Comparison of ENCODE assay signal across 8 cellular contexts in the genomic region with DNA sequence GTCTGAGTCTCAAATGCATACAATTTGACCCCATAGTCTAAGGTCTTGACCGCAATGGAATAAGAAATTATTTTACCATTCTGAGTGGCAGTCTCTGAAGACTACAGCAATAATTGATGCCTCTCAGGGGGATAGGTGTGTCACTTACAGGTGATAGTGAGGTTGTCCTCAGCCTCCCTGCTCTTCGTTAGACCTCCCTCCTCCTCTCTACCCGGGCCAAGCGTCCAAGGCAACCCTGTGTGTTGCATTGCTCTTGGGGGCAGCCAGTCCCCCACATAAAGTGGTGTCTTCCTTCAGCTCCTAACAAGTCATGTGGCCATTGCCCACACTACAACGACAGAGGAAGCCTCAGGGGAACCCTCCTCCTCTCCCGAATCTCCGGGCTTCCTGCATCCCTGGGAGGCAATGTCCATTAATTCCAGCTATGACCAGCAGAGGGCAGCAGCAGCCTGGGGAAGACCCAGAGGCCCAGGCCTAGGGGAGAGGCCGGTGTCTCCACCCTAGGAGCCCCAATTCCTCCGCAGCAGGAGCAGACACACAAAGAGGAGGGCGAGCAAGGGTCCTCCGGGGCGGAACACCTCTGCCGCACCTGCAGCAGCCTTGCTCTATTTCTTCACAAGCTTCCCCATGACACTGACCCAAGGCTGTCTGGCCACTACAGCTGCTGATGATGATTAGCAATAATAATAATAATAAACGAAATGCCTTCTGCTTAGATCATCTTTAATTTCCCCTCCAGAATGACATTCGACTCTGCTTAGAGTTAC.
A peak's percentile ranks its signal among the peaks of the same experiment; 100 is the strongest.
DNase-seq lines count a peak whose midpoint lies in the region; ATAC-seq and TF ChIP-seq lines count a peak whose summit lies in the region.

No MANE protein-coding gene starts in this region.

- H3K36me3 ChIP-seq in CD8-positive, alpha-beta memory T cell (ENCODE audit: insufficient read depth, low read length), result no peaks in the 10 kb centered on the region
- no peaks in the 10 kb centered on the region for H3K36me3 ChIP-seq in right atrium auricular region
- no peaks in the 10 kb centered on the region for H3K36me3 ChIP-seq in sigmoid colon

- peak; percentile 90 for TF ChIP-seq RAD21 in Ishikawa (IDR thresholded peaks at IDR 0.05; ENCODE audit: low read depth)

- no peaks in the 10 kb centered on the region for H3K9me3 ChIP-seq in CD8-positive, alpha-beta memory T cell (ENCODE audit: low read length)
- H3K9me3 ChIP-seq in right atrium auricular region, result no peaks in the 10 kb centered on the region
- H3K9me3 ChIP-seq in sigmoid colon, result no peaks in the 10 kb centered on the region

- H3K27ac ChIP-seq in CD8-positive, alpha-beta memory T cell (ENCODE audit: low read depth, low read length), result no peak overlapping the region
- no peak overlapping the region for H3K27ac ChIP-seq in right atrium auricular region
- no peak overlapping the region for H3K27ac ChIP-seq in sigmoid colon

- H3K27me3 ChIP-seq in CD8-positive, alpha-beta memory T cell (ENCODE audit: insufficient read depth, low read length, poor library complexity, severe bottlenecking), result no peaks in the 10 kb centered on the region
- H3K27me3 ChIP-seq in right atrium auricular region, result no peaks in the 10 kb centered on the region
- H3K27me3 ChIP-seq in sigmoid colon, result peaks cover 0 to 18% (median 0%) of the 10 kb centered on the region in 3 donors

- peak; percentile 70 for ATAC-seq in GM19463 (IDR thresholded peaks at IDR 0.05; ENCODE audit: unreplicated experiment)
- peak; percentile 73 for ATAC-seq in activated naive CD8-positive, alpha-beta T cell treated with anti-CD3 and anti-CD28 coated beads, Interleukin-2, amount 50 U/mL, for 24 hours
- no peak for ATAC-seq in HG03139 (IDR thresholded peaks at IDR 0.05; ENCODE audit: unreplicated experiment)

- peaks cover 31 to 49% of the 10 kb centered on the region in 2 donors for H3K27me3 Mint-ChIP-seq in CD8-positive, alpha-beta memory T cell
- H3K27me3 Mint-ChIP-seq in activated naive CD8-positive, alpha-beta T cell treated with anti-CD3 and anti-CD28 coated beads, Interleukin-2, amount 50 U/mL, for 24 hours, result peaks cover 15% of the 10 kb centered on the region

- H3K4me3 Mint-ChIP-seq in CD8-positive, alpha-beta memory T cell, result peak overlapping the region in 1 of 7 donors; percentile 44
- H3K4me3 Mint-ChIP-seq in activated naive CD8-positive, alpha-beta T cell treated with anti-CD3 and anti-CD28 coated beads, Interleukin-2, amount 50 U/mL, for 24 hours, result no peak overlapping the region

- DNase-seq in CD8-positive, alpha-beta memory T cell, result peak in 3 of 5 donors; percentile 18 to 39 (median 32)
- peak; percentile 23 to 63 for DNase-seq in SW 1271 (lab: John Stamatoyannopoulos, UW)
- peak; percentile 79 for DNase-seq in activated naive CD8-positive, alpha-beta T cell treated with anti-CD3 and anti-CD28 coated beads, Interleukin-2, amount 50 U/mL, for 24 hours
- DNase-seq in right atrium auricular region (ENCODE audit: low spot score), result no peak
- peak; percentile 73 for DNase-seq in sigmoid colon

- peaks cover 5 to 13% (median 8%) of the 10 kb centered on the region in 3 donors for H3K4me1 Mint-ChIP-seq in CD8-positive, alpha-beta memory T cell
- peaks cover 7% of the 10 kb centered on the region for H3K4me1 Mint-ChIP-seq in activated naive CD8-positive, alpha-beta T cell treated with anti-CD3 and anti-CD28 coated beads, Interleukin-2, amount 50 U/mL, for 24 hours

- peaks cover 0 to 3% (median 0%) of the 10 kb centered on the region in 5 donors for H3K9me3 Mint-ChIP-seq in CD8-positive, alpha-beta memory T cell
- no peaks in the 10 kb centered on the region for H3K9me3 Mint-ChIP-seq in activated naive CD8-positive, alpha-beta T cell treated with anti-CD3 and anti-CD28 coated beads, Interleukin-2, amount 50 U/mL, for 24 hours

- 35 to 37% methylated on average over 15 of the region's 15 CpGs for WGBS in sigmoid colon, 2 donors

- H3K27ac Mint-ChIP-seq in CD8-positive, alpha-beta memory T cell, result peak overlapping the region in 1 of 8 donors; percentile 82
- H3K27ac Mint-ChIP-seq in activated naive CD8-positive, alpha-beta T cell treated with anti-CD3 and anti-CD28 coated beads, Interleukin-2, amount 50 U/mL, for 24 hours, result no peak overlapping the region

- H3K4me1 ChIP-seq in CD8-positive, alpha-beta memory T cell (ENCODE audit: insufficient read depth, low read length), result peaks cover 10% of the 10 kb centered on the region
- H3K4me1 ChIP-seq in right atrium auricular region (peaks cover 0 to 18% of the 10 kb centered on the region in 2 donors), sigmoid colon (peaks cover 0 to 13% (median 12%) of the 10 kb centered on the region in 4 donors)

- POLR2A ChIA-PET in CD8-positive, alpha-beta memory T cell (lab: Charles Lee), result no interaction called here

- intact Hi-C loops in sigmoid colon (cut with DNase I), result no loop called here

- TF ChIP-seq POLR2A in sigmoid colon (IDR thresholded peaks at IDR 0.05), result no peak

- TF ChIP-seq EP300 in Ishikawa (IDR thresholded peaks at IDR 0.05; ENCODE audit: borderline replicate concordance), result no peak
- no peak for TF ChIP-seq EP300 in sigmoid colon (IDR thresholded peaks at IDR 0.05)

- no peaks in the 10 kb centered on the region for H3K36me3 Mint-ChIP-seq in CD8-positive, alpha-beta memory T cell
- H3K36me3 Mint-ChIP-seq in activated naive CD8-positive, alpha-beta T cell treated with anti-CD3 and anti-CD28 coated beads, Interleukin-2, amount 50 U/mL, for 24 hours (ENCODE audit: low read depth), result no peaks in the 10 kb centered on the region

- CTCF ChIA-PET in CD8-positive, alpha-beta memory T cell (lab: Charles Lee), result interaction anchor here (1.0 to 1.2 kb wide), 2 partner anchors 14 to 107 kb away, joined by 3 read pairs; no protein-coding TSS in a partner anchor

- TF ChIP-seq CTCF in right atrium auricular region (IDR thresholded peaks at IDR 0.05) (peak; percentile 89 to 90), sigmoid colon (IDR thresholded peaks at IDR 0.05) (peak; percentile 17 to 88 (median 72))

- H3K4me3 ChIP-seq in CD8-positive, alpha-beta memory T cell (ENCODE audit: low read length), result no peak overlapping the region
- no peak overlapping the region for H3K4me3 ChIP-seq in right atrium auricular region
- H3K4me3 ChIP-seq in sigmoid colon, result no peak overlapping the region

TF ChIP-seq in Ishikawa, 13 proteins besides CTCF, POLR2A, EP300 and RAD21:
- no peak for TF ChIP-seq NFIC (IDR thresholded peaks at IDR 0.05)
- no peak for TF ChIP-seq REST (IDR thresholded peaks at IDR 0.05; ENCODE audit: low read depth)
- TF ChIP-seq TAF1 (IDR thresholded peaks at IDR 0.05; ENCODE audit: low read depth), result no peak
- no peak for TF ChIP-seq TCF12 (IDR thresholded peaks at IDR 0.05; ENCODE audit: low read depth)
- TF ChIP-seq, protein P1, sequence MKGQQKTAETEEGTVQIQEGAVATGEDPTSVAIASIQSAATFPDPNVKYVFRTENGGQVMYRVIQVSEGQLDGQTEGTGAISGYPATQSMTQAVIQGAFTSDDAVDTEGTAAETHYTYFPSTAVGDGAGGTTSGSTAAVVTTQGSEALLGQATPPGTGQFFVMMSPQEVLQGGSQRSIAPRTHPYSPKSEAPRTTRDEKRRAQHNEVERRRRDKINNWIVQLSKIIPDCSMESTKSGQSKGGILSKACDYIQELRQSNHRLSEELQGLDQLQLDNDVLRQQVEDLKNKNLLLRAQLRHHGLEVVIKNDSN (IDR thresholded peaks at IDR 0.05), result no peak
- no peak for TF ChIP-seq YY1 (IDR thresholded peaks at IDR 0.05; ENCODE audit: low read depth)
- no peak for TF ChIP-seq CREB1 (IDR thresholded peaks at IDR 0.05; ENCODE audit: low read depth)
- TF ChIP-seq ZBTB7A (IDR thresholded peaks at IDR 0.05; ENCODE audit: low read depth), result no peak
- TF ChIP-seq CEBPB (IDR thresholded peaks at IDR 0.05), result no peak
- TF ChIP-seq EGR1 (IDR thresholded peaks at IDR 0.05), result no peak
- TF ChIP-seq MAX (IDR thresholded peaks at IDR 0.05), result no peak
- no peak for TF ChIP-seq FOXM1 (IDR thresholded peaks at IDR 0.05; ENCODE audit: borderline replicate concordance, low read depth)
